In genomic region chrX:84046403-84046984, GRCh38 we compare ENCODE assay signal across 9 cellular contexts.
DNase-seq lines count a peak whose midpoint lies in the region; ATAC-seq, FAIRE-seq and TF ChIP-seq lines count a peak whose summit lies in the region.
"Had no signal": no experiment of that assay in that cellular context is flagged by ENCODE, and none has a peak within 500 bp of the region (broad histone marks: within the 10 kb centered on the region; RNA-seq: fewer than 3 reads in every experiment).

No MANE protein-coding gene starts in this region.

- WGBS in A549 (ENCODE audit: missing lambda C conversion rate), result 17% methylated on average over 6 of the region's 7 CpGs

- TF ChIP-seq CTCF in A549 (IDR thresholded peaks at IDR 0.05), result peak; percentile 62
- peak; percentile 72 for TF ChIP-seq CTCF in LNCaP clone FGC (IDR thresholded peaks at IDR 0.05; ENCODE audit: control insufficient read depth, extremely low read depth, insufficient read depth)
- TF ChIP-seq CTCF in foreskin keratinocyte (conservative IDR thresholded peaks at IDR 0.05), result peak; percentile 69

- peak; percentile 58 to 71 for TF ChIP-seq RAD21 in A549 (conservative IDR thresholded peaks at IDR 0.05 in 1 of 2, IDR thresholded peaks at IDR 0.05 in 1 of 2)

- TF ChIP-seq POLR2A in A549 (IDR thresholded peaks at IDR 0.05; ENCODE audit: low read length), result no peak

- POLR2A ChIA-PET in A549 (lab: Yijun Ruan, JAX), result no interaction called here

- H3K36me3 ChIP-seq in H7 (replicated peaks; ENCODE audit: control insufficient read depth, insufficient read depth, low read length), result no peaks in the 10 kb centered on the region
- H3K36me3 ChIP-seq: suprapubic skin had no signal

- H3K36me3 Mint-ChIP-seq in stimulated activated naive B cell treated with anti-CD40 and anti-IgM and Interleukin-4, amounts not matched to agents 10 μg/mL and 1 μg/mL and 100 μg/mL, for 72 hours, result no peaks in the 10 kb centered on the region

- peak; percentile 50 to 88; a peak in 5 of 6 replicates for ATAC-seq in A549
- peak; percentile 92 for ATAC-seq in SK-N-SH treated with all-trans-retinoic acid at 6 μM for 48 hours
- peak; percentile 84 for ATAC-seq in foreskin keratinocyte
- peak; percentile 60 to 80 for ATAC-seq in stimulated activated naive B cell treated with anti-CD40 and anti-IgM and Interleukin-4, amounts not matched to agents 10 μg/mL and 1 μg/mL and 100 μg/mL, for 72 hours (replicated peaks)
- no peak for ATAC-seq in HG03039 (IDR thresholded peaks at IDR 0.05; ENCODE audit: unreplicated experiment)

- H3K4me1 ChIP-seq in A549, result no peaks in the 10 kb centered on the region
- H3K4me1 ChIP-seq in foreskin keratinocyte, result no peaks in the 10 kb centered on the region
- H3K4me1 ChIP-seq: suprapubic skin had no signal

- no peaks in the 10 kb centered on the region for H3K9me3 Mint-ChIP-seq in stimulated activated naive B cell treated with anti-CD40 and anti-IgM and Interleukin-4, amounts not matched to agents 10 μg/mL and 1 μg/mL and 100 μg/mL, for 72 hours

- peaks cover 0 to 5% of the 10 kb centered on the region in 2 donors for H3K27me3 Mint-ChIP-seq in stimulated activated naive B cell treated with anti-CD40 and anti-IgM and Interleukin-4, amounts not matched to agents 10 μg/mL and 1 μg/mL and 100 μg/mL, for 72 hours

- H3K4me3 Mint-ChIP-seq in stimulated activated naive B cell treated with anti-CD40 and anti-IgM and Interleukin-4, amounts not matched to agents 10 μg/mL and 1 μg/mL and 100 μg/mL, for 72 hours, result no peak overlapping the region

- H3K4me2 ChIP-seq in A549, result peak overlapping the region; percentile 26; the same call in 1 of the 3 replicates

- CTCF ChIA-PET in A549 (lab: Yijun Ruan, JAX), result interaction anchor here (0.6 to 2.2 kb wide), 18 partner anchors 10 to 861 kb away, joined by 3 to 12 read pairs (median 3); partner anchors contain the start of gene RPS6KA6

- H3K27me3 ChIP-seq in H7 (ENCODE audit: control insufficient read depth, insufficient read depth, low read length) (no peaks in the 10 kb centered on the region), foreskin keratinocyte (no peaks in the 10 kb centered on the region)
- H3K27me3 ChIP-seq: suprapubic skin had no signal

- peaks cover 0 to 4% of the 10 kb centered on the region in 2 donors for H3K4me1 Mint-ChIP-seq in stimulated activated naive B cell treated with anti-CD40 and anti-IgM and Interleukin-4, amounts not matched to agents 10 μg/mL and 1 μg/mL and 100 μg/mL, for 72 hours

- no peak overlapping the region for H3K27ac Mint-ChIP-seq in stimulated activated naive B cell treated with anti-CD40 and anti-IgM and Interleukin-4, amounts not matched to agents 10 μg/mL and 1 μg/mL and 100 μg/mL, for 72 hours

- H3K4me3 ChIP-seq in A549 (no peak overlapping the region), H7 (ENCODE audit: insufficient read depth, low read depth, low read length) (no peak overlapping the region), LNCaP clone FGC (ENCODE audit: low read depth, low read length) (no peak overlapping the region)
- H3K4me3 ChIP-seq: suprapubic skin had no signal

- FAIRE-seq in A549 (lab: Jason Lieb, UNC), result no peak

- no peak for TF ChIP-seq EP300 in A549 (IDR thresholded peaks at IDR 0.05)

- H3K27ac ChIP-seq in A549, result no peak overlapping the region
- no peak overlapping the region for H3K27ac ChIP-seq in foreskin keratinocyte
- H3K27ac ChIP-seq: suprapubic skin had no signal

- no peaks in the 10 kb centered on the region for H3K9me3 ChIP-seq in A549
- H3K9me3 ChIP-seq: suprapubic skin had no signal

- DNase-seq in A549 (ENCODE audit: low read depth in 1 of 2, low spot score in 1 of 2), result peak; percentile 1 to 53
- DNase-seq in GM04504 (ENCODE audit: low read depth), result peak; percentile 8
- DNase-seq in H7, result peak; percentile 4
- peak; percentile 11 for DNase-seq in LNCaP clone FGC (ENCODE audit: low read depth)
- peak in 1 of 2 donors; percentile 15 for DNase-seq in foreskin keratinocyte
- DNase-seq in stimulated activated naive B cell treated with anti-CD40 and anti-IgM and Interleukin-4, amounts not matched to agents 10 μg/mL and 1 μg/mL and 100 μg/mL, for 72 hours, result no peak

TF ChIP-seq in A549, 52 proteins besides CTCF, POLR2A, EP300 and RAD21:
- TF ChIP-seq GATA3 (IDR thresholded peaks at IDR 0.05; ENCODE audit: borderline replicate concordance), result no peak
- peak; percentile 57; the same call in 2 of the 3 replicates for TF ChIP-seq SMC3 (IDR thresholded peaks at IDR 0.05)
- TF ChIP-seq BHLHE40 (IDR thresholded peaks at IDR 0.05; ENCODE audit: low read depth, low read length), result no peak
- no peak for TF ChIP-seq RCOR1 (IDR thresholded peaks at IDR 0.05; ENCODE audit: low read depth, low read length)
- peak; percentile 89 for TF ChIP-seq MAFK (IDR thresholded peaks at IDR 0.05; ENCODE audit: partially characterized antibody)

TF ChIP-seq in SK-N-SH treated with all-trans-retinoic acid at 6 μM for 48 hours, 23 proteins besides CTCF, POLR2A, EP300 and RAD21 (continues in another document):
- TF ChIP-seq ISL1 (CRISPR knock-in tag; IDR thresholded peaks at IDR 0.05), result no peak
- TF ChIP-seq ZFP30 (CRISPR knock-in tag; IDR thresholded peaks at IDR 0.05), result no peak
- TF ChIP-seq ZNF70 (CRISPR knock-in tag; IDR thresholded peaks at IDR 0.05), result no peak
- no peak for TF ChIP-seq RARB (CRISPR knock-in tag; IDR thresholded peaks at IDR 0.05)
- no peak for TF ChIP-seq PPARA (CRISPR knock-in tag; IDR thresholded peaks at IDR 0.05; ENCODE audit: borderline replicate concordance)
- no peak for TF ChIP-seq TCF4 (CRISPR knock-in tag; IDR thresholded peaks at IDR 0.05; ENCODE audit: borderline replicate concordance)
- TF ChIP-seq SNAI2 (CRISPR knock-in tag; IDR thresholded peaks at IDR 0.05), result no peak
- TF ChIP-seq PATZ1 (CRISPR knock-in tag; IDR thresholded peaks at IDR 0.05; ENCODE audit: borderline replicate concordance), result no peak
- no peak for TF ChIP-seq TOX (CRISPR knock-in tag; IDR thresholded peaks at IDR 0.05; ENCODE audit: borderline replicate concordance)
- TF ChIP-seq ZNF8 (CRISPR knock-in tag; IDR thresholded peaks at IDR 0.05), result no peak
- no peak for TF ChIP-seq CSDC2 (CRISPR knock-in tag; IDR thresholded peaks at IDR 0.05)
- TF ChIP-seq, protein P1, sequence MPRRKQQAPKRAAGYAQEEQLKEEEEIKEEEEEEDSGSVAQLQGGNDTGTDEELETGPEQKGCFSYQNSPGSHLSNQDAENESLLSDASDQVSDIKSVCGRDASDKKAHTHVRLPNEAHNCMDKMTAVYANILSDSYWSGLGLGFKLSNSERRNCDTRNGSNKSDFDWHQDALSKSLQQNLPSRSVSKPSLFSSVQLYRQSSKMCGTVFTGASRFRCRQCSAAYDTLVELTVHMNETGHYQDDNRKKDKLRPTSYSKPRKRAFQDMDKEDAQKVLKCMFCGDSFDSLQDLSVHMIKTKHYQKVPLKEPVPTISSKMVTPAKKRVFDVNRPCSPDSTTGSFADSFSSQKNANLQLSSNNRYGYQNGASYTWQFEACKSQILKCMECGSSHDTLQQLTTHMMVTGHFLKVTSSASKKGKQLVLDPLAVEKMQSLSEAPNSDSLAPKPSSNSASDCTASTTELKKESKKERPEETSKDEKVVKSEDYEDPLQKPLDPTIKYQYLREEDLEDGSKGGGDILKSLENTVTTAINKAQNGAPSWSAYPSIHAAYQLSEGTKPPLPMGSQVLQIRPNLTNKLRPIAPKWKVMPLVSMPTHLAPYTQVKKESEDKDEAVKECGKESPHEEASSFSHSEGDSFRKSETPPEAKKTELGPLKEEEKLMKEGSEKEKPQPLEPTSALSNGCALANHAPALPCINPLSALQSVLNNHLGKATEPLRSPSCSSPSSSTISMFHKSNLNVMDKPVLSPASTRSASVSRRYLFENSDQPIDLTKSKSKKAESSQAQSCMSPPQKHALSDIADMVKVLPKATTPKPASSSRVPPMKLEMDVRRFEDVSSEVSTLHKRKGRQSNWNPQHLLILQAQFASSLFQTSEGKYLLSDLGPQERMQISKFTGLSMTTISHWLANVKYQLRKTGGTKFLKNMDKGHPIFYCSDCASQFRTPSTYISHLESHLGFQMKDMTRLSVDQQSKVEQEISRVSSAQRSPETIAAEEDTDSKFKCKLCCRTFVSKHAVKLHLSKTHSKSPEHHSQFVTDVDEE (CRISPR knock-in tag; IDR thresholded peaks at IDR 0.05), result no peak
- TF ChIP-seq GLIS3 (CRISPR knock-in tag; IDR thresholded peaks at IDR 0.05), result no peak
- no peak for TF ChIP-seq POU6F1 (CRISPR knock-in tag; IDR thresholded peaks at IDR 0.05; ENCODE audit: borderline replicate concordance, low read depth)
- TF ChIP-seq ZFP3 (CRISPR knock-in tag; IDR thresholded peaks at IDR 0.05), result no peak
- no peak for TF ChIP-seq BACH2 (CRISPR knock-in tag; IDR thresholded peaks at IDR 0.05; ENCODE audit: borderline replicate concordance)
- TF ChIP-seq ARNTL (CRISPR knock-in tag; IDR thresholded peaks at IDR 0.05; ENCODE audit: borderline replicate concordance, low read depth), result no peak
